In the genomic region with DNA sequence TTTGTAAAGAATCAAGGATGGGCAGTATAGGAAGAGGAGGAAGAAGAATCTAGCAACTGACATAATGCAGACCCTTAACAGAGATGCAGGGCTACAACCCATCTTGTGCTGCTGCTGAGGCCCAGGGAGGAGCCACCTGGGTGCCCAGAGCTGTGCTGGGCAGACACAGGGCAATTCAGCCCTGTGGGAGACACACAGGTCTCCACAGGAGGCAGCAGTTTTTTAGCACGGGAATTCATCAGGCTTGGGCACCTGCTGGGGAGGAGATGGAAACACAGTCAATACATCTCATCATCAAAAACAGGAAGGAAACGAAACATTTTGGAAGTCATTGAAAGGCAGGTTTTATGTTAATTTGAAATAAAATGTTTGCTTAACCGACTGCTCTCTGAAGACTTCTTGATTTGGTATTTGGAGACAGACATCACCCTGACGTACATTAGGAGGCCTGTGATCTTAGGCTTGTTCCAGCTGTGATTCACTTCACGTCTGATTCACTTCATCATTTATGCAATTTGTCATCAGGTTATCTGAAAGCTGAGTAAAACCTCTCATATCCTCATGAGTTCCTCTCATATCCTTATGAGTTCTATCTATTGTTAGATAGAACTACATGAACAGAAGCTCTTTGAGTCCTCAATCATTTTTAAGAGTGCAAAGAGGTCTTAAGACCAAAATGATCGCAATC, we compare ENCODE assay signal across 1 cellular context.
TF ChIP-seq lines count a peak whose summit lies in the region.

No MANE protein-coding gene starts in this region.

TF ChIP-seq in HepG2, 621 proteins besides CTCF, POLR2A, EP300 and RAD21 (continued from another document):
- no peak for TF ChIP-seq NR2C2 (CRISPR knock-in tag; IDR thresholded peaks at IDR 0.05; ENCODE audit: borderline replicate concordance)
- no peak for TF ChIP-seq TMF1 (CRISPR knock-in tag; IDR thresholded peaks at IDR 0.05; ENCODE audit: low read depth)
- TF ChIP-seq ZNF274 (CRISPR knock-in tag; IDR thresholded peaks at IDR 0.05), result no peak
- TF ChIP-seq RBFOX2 (IDR thresholded peaks at IDR 0.05; ENCODE audit: low read depth, low read length), result no peak
- no peak for TF ChIP-seq SRF (IDR thresholded peaks at IDR 0.05; ENCODE audit: low read depth, low read length)
